In the genomic region with DNA sequence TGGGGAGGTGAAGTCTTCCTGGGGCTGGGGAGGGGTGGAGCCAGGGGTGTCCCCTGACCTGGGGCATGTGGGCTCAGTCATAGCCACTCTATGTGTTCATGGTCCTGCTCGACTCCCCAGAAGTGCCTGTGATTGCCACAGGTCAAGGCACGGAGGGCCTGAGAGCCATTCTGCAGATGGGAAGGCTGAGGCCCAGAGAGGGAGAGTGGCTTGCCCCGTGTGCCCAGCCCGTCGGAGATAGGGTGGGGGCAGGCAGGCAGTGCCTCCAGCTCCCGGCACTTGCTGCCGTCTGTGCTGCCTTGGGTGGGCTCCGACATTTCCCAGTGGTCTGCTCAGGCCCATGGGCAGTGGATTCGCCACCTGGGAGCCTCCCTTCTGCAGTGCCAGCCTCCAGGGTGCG, we compare ENCODE assay signal across 24 cellular contexts.
"Had no signal": no experiment of that assay in that cellular context is flagged by ENCODE, and none has a peak within 500 bp of the region (broad histone marks: within the 10 kb centered on the region; RNA-seq: fewer than 3 reads in every experiment).

No MANE protein-coding gene starts in this region.

- H3K27ac Mint-ChIP-seq: endodermal cell; mesothelial cell of epicardium; nephron; stimulated activated naive B cell treated with anti-CD40 and anti-IgM and Interleukin-4, amounts not matched to agents 10 μg/mL and 1 μg/mL and 100 μg/mL, for 72 hours; stimulated activated naive CD8-positive, alpha-beta T cell treated with anti-CD3 and anti-CD28 coated beads, Interleukin-15, Interleukin-2, amounts not matched to agents 100 ng/mL and 50 ng/mL, for 24 hours had no signal

- H3K27ac ChIP-seq: epithelial cell of prostate, pancreas, thoracic aorta, upper lobe of right lung, uterus had no signal

- DNase-seq: cortex of kidney; effector CD8-positive, alpha-beta T cell; endodermal cell; foreskin fibroblast; glutamatergic neuron; heart right ventricle; hippocampal formation; left cardiac atrium; left lung; mesenchymal stem cell; naive thymus-derived CD4-positive, alpha-beta T cell; pancreas; stimulated activated naive B cell treated with anti-CD40 and anti-IgM and Interleukin-4, amounts not matched to agents 10 μg/mL and 1 μg/mL and 100 μg/mL, for 72 hours; upper lobe of right lung; uterus had no signal

- ATAC-seq: esophagus mucosa; heart right ventricle; left cardiac atrium; left lung; naive thymus-derived CD4-positive, alpha-beta T cell; pancreas; sciatic nerve; stimulated activated naive B cell treated with anti-CD40 and anti-IgM and Interleukin-4, amounts not matched to agents 10 μg/mL and 1 μg/mL and 100 μg/mL, for 72 hours; upper lobe of right lung had no signal

- H3K27me3 ChIP-seq: heart right ventricle, left lung, pancreas, tibial nerve, upper lobe of right lung, uterus had no signal

- H3K9me3 ChIP-seq: pancreas, thoracic aorta, uterus had no signal

- H3K4me1 Mint-ChIP-seq: endodermal cell had no signal

- H3K4me3 ChIP-seq: heart right ventricle, left lung, pancreas, smooth muscle cell, thoracic aorta, tibial nerve, upper lobe of right lung, uterus had no signal

- H3K36me3 Mint-ChIP-seq: mesothelial cell of epicardium had no signal

- H3K36me3 ChIP-seq: pancreas, thoracic aorta, upper lobe of right lung, uterus had no signal

- H3K27me3 Mint-ChIP-seq: stimulated activated naive B cell treated with anti-CD40 and anti-IgM and Interleukin-4, amounts not matched to agents 10 μg/mL and 1 μg/mL and 100 μg/mL, for 72 hours; stimulated activated naive CD8-positive, alpha-beta T cell treated with anti-CD3 and anti-CD28 coated beads, Interleukin-15, Interleukin-2, amounts not matched to agents 100 ng/mL and 50 ng/mL, for 24 hours had no signal

- H3K9me3 Mint-ChIP-seq: mesothelial cell of epicardium; nephron; stimulated activated naive CD8-positive, alpha-beta T cell treated with anti-CD3 and anti-CD28 coated beads, Interleukin-15, Interleukin-2, amounts not matched to agents 100 ng/mL and 50 ng/mL, for 24 hours had no signal

- H3K4me1 ChIP-seq: pancreas had no signal

- H3K4me3 Mint-ChIP-seq: endodermal cell; mesothelial cell of epicardium; naive thymus-derived CD4-positive, alpha-beta T cell; nephron; stimulated activated naive B cell treated with anti-CD40 and anti-IgM and Interleukin-4, amounts not matched to agents 10 μg/mL and 1 μg/mL and 100 μg/mL, for 72 hours; stimulated activated naive CD8-positive, alpha-beta T cell treated with anti-CD3 and anti-CD28 coated beads, Interleukin-15, Interleukin-2, amounts not matched to agents 100 ng/mL and 50 ng/mL, for 24 hours had no signal
